11 cellular contexts compared by ENCODE assay signal in the genomic region with DNA sequence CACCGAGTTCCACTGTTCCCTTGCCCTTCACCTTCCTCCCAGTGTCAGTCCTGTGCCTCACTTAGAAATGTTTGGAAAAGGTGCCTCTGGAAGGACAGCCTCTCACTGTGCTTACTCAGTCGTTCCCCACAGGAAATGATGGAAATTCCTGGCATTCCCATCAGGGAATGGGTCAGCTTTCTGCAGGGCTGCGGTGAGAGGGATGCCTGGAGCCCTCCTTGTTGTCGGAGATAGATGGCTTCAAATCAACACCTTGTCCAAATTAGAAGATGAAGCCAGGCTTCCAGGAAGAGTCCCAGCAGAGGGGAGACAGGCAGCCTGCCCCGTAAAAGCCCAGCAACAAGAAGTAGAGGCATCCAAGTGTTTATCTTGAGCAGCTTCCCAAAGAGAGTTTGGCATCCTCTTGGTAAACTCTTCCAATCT. TPM values are rescaled to one million over a fixed set of nuclear protein-coding genes. Genes with fewer than 3 reads are reported as not detected.
DNase-seq lines count a peak whose midpoint lies in the region; ATAC-seq, FAIRE-seq and TF ChIP-seq lines count a peak whose summit lies in the region.
"Had no signal": no experiment of that assay in that cellular context is flagged by ENCODE, and none has a peak within 500 bp of the region (broad histone marks: within the 10 kb centered on the region; RNA-seq: fewer than 3 reads in every experiment).

No MANE protein-coding gene starts in this region.

- H3K36me3 Mint-ChIP-seq in naive thymus-derived CD4-positive, alpha-beta T cell, result no peaks in the 10 kb centered on the region
- H3K36me3 Mint-ChIP-seq: activated CD4-positive, alpha-beta memory T cell treated with anti-CD3 and anti-CD28 coated beads for 36 hours had no signal

- no TSS peak for BruUV-seq in PC-3 (replicated peaks; lab: Mats Ljungman, UMichigan)

- H3K79me1 ChIP-seq in mesendoderm (ENCODE audit: low read length), result no peaks in the 10 kb centered on the region

- DNase-seq in ACHN (peak; percentile 79), PC-3 (peak; percentile 60), epithelial cell of proximal tubule (ENCODE audit: low read depth) (peak; percentile 39), mesendoderm (peak; percentile 97), MV-4-11 (lab: John Stamatoyannopoulos, UW) (no peak), small intestine (no peak)
- no peak for DNase-seq in naive thymus-derived CD4-positive, alpha-beta T cell
- DNase-seq: activated CD4-positive, alpha-beta memory T cell treated with anti-CD3 and anti-CD28 coated beads for 36 hours; cortex of kidney had no signal

- no peak overlapping the region for H4K5ac ChIP-seq in mesendoderm (ENCODE audit: low read length)

- no peak overlapping the region for H3K4me3 ChIP-seq in PC-3 (ENCODE audit: low read length)
- H3K4me3 ChIP-seq in epithelial cell of proximal tubule (ENCODE audit: low read depth, low read length), result no peak overlapping the region
- H3K4me3 ChIP-seq in mesendoderm (ENCODE audit: low read length), result no peak overlapping the region
- no peak overlapping the region for H3K4me3 ChIP-seq in naive thymus-derived CD4-positive, alpha-beta T cell (ENCODE audit: low read length)
- no peak overlapping the region for H3K4me3 ChIP-seq in small intestine (ENCODE audit: low read depth in 1 of 2, low read length in 2 of 2)

- peaks cover 0 to 20% (median 8%) of the 10 kb centered on the region in 5 donors for H3K27me3 Mint-ChIP-seq in naive thymus-derived CD4-positive, alpha-beta T cell
- H3K27me3 Mint-ChIP-seq: activated CD4-positive, alpha-beta memory T cell treated with anti-CD3 and anti-CD28 coated beads for 36 hours had no signal

- WGBS in mesendoderm (ENCODE audit: extremely low coverage, insufficient coverage, low lambda C conversion rate), result no CpG with 5 or more reads among the region's 5 CpGs
- 47 to 52% (median 50%) methylated on average over 5 of the region's 5 CpGs for WGBS in small intestine, 3 donors

- H3K9me2 ChIP-seq in PC-3 (replicated peaks; ENCODE audit: low read length), result no peaks in the 10 kb centered on the region

- H2AK5ac ChIP-seq in mesendoderm (ENCODE audit: low read length), result no peak overlapping the region

- no peak overlapping the region for H2BK15ac ChIP-seq in mesendoderm (replicated peaks; ENCODE audit: low read depth)

- H3F3A ChIP-seq in PC-3 (ENCODE audit: low read length, unreplicated experiment), result no peaks in the 10 kb centered on the region

- no peaks in the 10 kb centered on the region for H3K9me3 Mint-ChIP-seq in naive thymus-derived CD4-positive, alpha-beta T cell
- H3K9me3 Mint-ChIP-seq: activated CD4-positive, alpha-beta memory T cell treated with anti-CD3 and anti-CD28 coated beads for 36 hours had no signal

- H3K4me1 ChIP-seq in PC-3 (ENCODE audit: insufficient read depth, low read length) (peaks cover 12% of the 10 kb centered on the region; the same call in 1 of the 2 replicates), mesendoderm (ENCODE audit: control insufficient read depth, low read depth, low read length) (peaks cover 3% of the 10 kb centered on the region), small intestine (ENCODE audit: control insufficient read depth in 2 of 2, insufficient read depth in 1 of 2, low read depth in 1 of 2, low read length in 1 of 2) (no peaks in the 10 kb centered on the region)
- H3K4me1 ChIP-seq in naive thymus-derived CD4-positive, alpha-beta T cell (ENCODE audit: control insufficient read depth in 2 of 2, insufficient read depth in 2 of 2, low read length in 2 of 2), result no peaks in the 10 kb centered on the region

- H3K27ac Mint-ChIP-seq in naive thymus-derived CD4-positive, alpha-beta T cell, result no peak overlapping the region
- H3K27ac Mint-ChIP-seq: activated CD4-positive, alpha-beta memory T cell treated with anti-CD3 and anti-CD28 coated beads for 36 hours had no signal

- in situ Hi-C loops in ACHN (cut with HindIII; ENCODE audit: low pct_ligation_motif_present, low pct_unique_long_range_greater_than_20kb, low sequenced_read_pairs), result no loop called here

- H3K27ac ChIP-seq in PC-3 (ENCODE audit: low read length) (no peak overlapping the region), mesendoderm (ENCODE audit: low read depth, low read length) (peak overlapping the region; percentile 64), small intestine (ENCODE audit: low read depth in 1 of 2, low read length in 1 of 2) (peak overlapping the region in 1 of 2 donors; percentile 59)
- H3K27ac ChIP-seq in naive thymus-derived CD4-positive, alpha-beta T cell (ENCODE audit: low read depth, low read length), result no peak overlapping the region
- H3K27ac ChIP-seq: KMS-11 had no signal

- ATAC-seq in PC-3 (peak; percentile 49; the same call in 1 of the 2 replicates), HG03139 (IDR thresholded peaks at IDR 0.05; ENCODE audit: unreplicated experiment) (no peak)
- no peak for ATAC-seq in naive thymus-derived CD4-positive, alpha-beta T cell

- no peak overlapping the region for H3K56ac ChIP-seq in mesendoderm (ENCODE audit: low read length)

- no peaks in the 10 kb centered on the region for H3K4me1 Mint-ChIP-seq in naive thymus-derived CD4-positive, alpha-beta T cell

- no peaks in the 10 kb centered on the region for H3K9me3 ChIP-seq in PC-3 (ENCODE audit: low read length)
- H3K9me3 ChIP-seq in naive thymus-derived CD4-positive, alpha-beta T cell (ENCODE audit: control insufficient read depth in 2 of 3, low read length in 3 of 3), result no peaks in the 10 kb centered on the region
- no peaks in the 10 kb centered on the region for H3K9me3 ChIP-seq in small intestine (ENCODE audit: control insufficient read depth, low read depth)

- H3K36me3 ChIP-seq in PC-3 (ENCODE audit: low read depth, low read length) (no peaks in the 10 kb centered on the region), mesendoderm (ENCODE audit: control insufficient read depth, insufficient read depth, low read length) (no peaks in the 10 kb centered on the region), small intestine (ENCODE audit: control insufficient read depth in 2 of 2, insufficient read depth in 2 of 2, low read length in 2 of 2) (no peaks in the 10 kb centered on the region)
- H3K36me3 ChIP-seq in naive thymus-derived CD4-positive, alpha-beta T cell (ENCODE audit: control insufficient read depth in 2 of 3, insufficient read depth in 3 of 3, low read length in 3 of 3), result no peaks in the 10 kb centered on the region

- peak overlapping the region; percentile 22 for H2AFZ ChIP-seq in PC-3 (ENCODE audit: low read length)

- no peak overlapping the region for H3K4me3 Mint-ChIP-seq in naive thymus-derived CD4-positive, alpha-beta T cell
- H3K4me3 Mint-ChIP-seq: activated CD4-positive, alpha-beta memory T cell treated with anti-CD3 and anti-CD28 coated beads for 36 hours had no signal

- H3K18ac ChIP-seq in mesendoderm (ENCODE audit: low read length), result peak overlapping the region; percentile 54

- intact Hi-C loops in PC-3 (cut with micrococcal nuclease), result loop anchor here (5.0 to 10.0 kb wide), 2 partner anchors 140 to 188 kb away; no protein-coding TSS in a partner anchor
- intact Hi-C loops in naive thymus-derived CD4-positive, alpha-beta T cell (cut with micrococcal nuclease), result loop anchor here in 1 of 2 donors (5.0 kb wide), 1 partner anchor 368 kb away; no protein-coding TSS in a partner anchor

- no peak overlapping the region for H2BK120ac ChIP-seq in mesendoderm (ENCODE audit: low read depth, low read length)

- no peaks in the 10 kb centered on the region for H4K20me1 ChIP-seq in PC-3 (ENCODE audit: low read length)

- no peak overlapping the region for H3K9ac ChIP-seq in PC-3 (ENCODE audit: low read length)
- no peak overlapping the region for H3K9ac ChIP-seq in mesendoderm (ENCODE audit: low read length)
- H3K9ac ChIP-seq: KMS-11 had no signal

- no peak for FAIRE-seq in small intestine (lab: Jason Lieb, UNC)

- POLR2A ChIA-PET in PC-3 (lab: Charles Lee; ENCODE audit: unreplicated experiment), result no interaction called here
- POLR2A ChIA-PET in naive thymus-derived CD4-positive, alpha-beta T cell (lab: Charles Lee), result no interaction called here

- CTCF ChIA-PET in PC-3 (lab: Charles Lee), result no interaction called here
- CTCF ChIA-PET in naive thymus-derived CD4-positive, alpha-beta T cell (lab: Charles Lee), result no interaction called here

- peak overlapping the region; percentile 29; the same call in 1 of the 2 replicates for H3K4me2 ChIP-seq in PC-3 (ENCODE audit: low read length)
- no peak overlapping the region for H3K4me2 ChIP-seq in mesendoderm (ENCODE audit: low read length)
- H3K4me2 ChIP-seq: KMS-11 had no signal

- no peak overlapping the region for H2BK5ac ChIP-seq in mesendoderm (ENCODE audit: low read length)

- H3K27me3 ChIP-seq in PC-3 (ENCODE audit: low read length) (peaks cover 8% of the 10 kb centered on the region; the same call in 1 of the 2 replicates), mesendoderm (ENCODE audit: insufficient read depth, low read length, poor library complexity) (no peaks in the 10 kb centered on the region), small intestine (ENCODE audit: control insufficient read depth in 2 of 2, insufficient read depth in 2 of 2, low read length in 2 of 2) (no peaks in the 10 kb centered on the region)
- no peaks in the 10 kb centered on the region for H3K27me3 ChIP-seq in naive thymus-derived CD4-positive, alpha-beta T cell (ENCODE audit: control insufficient read depth in 2 of 2, insufficient read depth in 2 of 2, low read length in 2 of 2)

- no peak overlapping the region for H4K8ac ChIP-seq in mesendoderm (ENCODE audit: low read depth, low read length)

- TF ChIP-seq CTCF in PC-3 (conservative IDR thresholded peaks at IDR 0.05; ENCODE audit: low read depth, low read length), result no peak
- no peak for TF ChIP-seq CTCF in epithelial cell of proximal tubule (conservative IDR thresholded peaks at IDR 0.05; ENCODE audit: low read depth, low read length)

- H3K79me2 ChIP-seq in PC-3 (ENCODE audit: low read length) (no peaks in the 10 kb centered on the region), mesendoderm (ENCODE audit: control insufficient read depth, insufficient read depth, low read length) (no peaks in the 10 kb centered on the region)

- no peak overlapping the region for H3K23ac ChIP-seq in mesendoderm (ENCODE audit: low read length)

- peak overlapping the region; percentile 19 for H3K4ac ChIP-seq in mesendoderm (ENCODE audit: low read depth, low read length)

RNA-seq across cellular contexts. Expression of a gene that starts 25.3 kb away (rescaled TPM):
- 0.04 TPM in 1 of 2 replicates, not detected in the other for total RNA-seq in PC-3 (2014; rRNA removed)
- 2.0 and 3.3 TPM in 2 replicates for total RNA-seq in epithelial cell of proximal tubule
- polyA plus RNA-seq in mesendoderm (2013, experiment 1 of 2), result 7.5 TPM
- 7.4 TPM for polyA plus RNA-seq in mesendoderm (2013, experiment 2 of 2)
- total RNA-seq in naive thymus-derived CD4-positive, alpha-beta T cell, result under 1 TPM in 3 of 5 experiments, not detected in 2; 0.12 to 0.35 (median 0.19) TPM
- polyA plus RNA-seq in naive thymus-derived CD4-positive, alpha-beta T cell, result not detected
- polyA plus RNA-seq in small intestine, result 1 to 10 TPM in 1 of 3 donors, under 1 TPM in 2; 0.22 to 5.4 (median 0.27) TPM
- total RNA-seq: activated CD4-positive, alpha-beta memory T cell treated with anti-CD3 and anti-CD28 coated beads for 36 hours had no signal

Comparison
In these comparisons a context has a peak if more than half of its experiments do, and no peak if none do; other contexts are left out.
1. DNase-seq: peak in ACHN (single experiment), PC-3 (single experiment), epithelial cell of proximal tubule (single experiment) and mesendoderm (single experiment); none in MV-4-11 (single experiment), naive thymus-derived CD4-positive, alpha-beta T cell (0 of 9) and small intestine (single experiment).